Comparison of ENCODE assay signal across 8 cellular contexts in genomic region chr19:42216653-42217521, GRCh38. TPM values are rescaled to one million over a fixed set of nuclear protein-coding genes. Genes with fewer than 3 reads are reported as not detected.
DNase-seq lines count a peak whose midpoint lies in the region; ATAC-seq and TF ChIP-seq lines count a peak whose summit lies in the region.

No MANE protein-coding gene starts in this region.

- H3K36me3 ChIP-seq in adrenal gland (replicated peaks in 1 of 2) (peaks cover 0 to 19% of the 10 kb centered on the region in 2 donors), psoas muscle (ENCODE audit: insufficient read depth in 1 of 2, low read depth in 1 of 2) (peaks cover 0 to 34% of the 10 kb centered on the region in 2 donors)

- H3K9me3 ChIP-seq in adrenal gland (replicated peaks in 1 of 3) = no peaks in the 10 kb centered on the region
- no peaks in the 10 kb centered on the region for H3K9me3 ChIP-seq in right cardiac atrium (ENCODE audit: control insufficient read depth, low read length)
- no peaks in the 10 kb centered on the region for H3K9me3 ChIP-seq in psoas muscle

- no peaks in the 10 kb centered on the region for H3K27me3 ChIP-seq in adrenal gland
- H3K27me3 ChIP-seq in right cardiac atrium (ENCODE audit: control insufficient read depth, insufficient read depth) = no peaks in the 10 kb centered on the region
- H3K27me3 ChIP-seq in psoas muscle (ENCODE audit: insufficient read depth in 3 of 3, low read length in 2 of 3) = no peaks in the 10 kb centered on the region

- TF ChIP-seq CTCF in adrenal gland (IDR thresholded peaks at IDR 0.05) (no peak), psoas muscle (IDR thresholded peaks at IDR 0.05) (no peak)

- WGBS in adrenal gland, 4 donors = 0 to 2% (median 1%) methylated on average over 1 to 79 of the region's 79 CpGs
- WGBS in right cardiac atrium = 2% methylated on average over 79 of the region's 79 CpGs
- 3 to 5% (median 3%) methylated on average over 50 to 79 of the region's 79 CpGs for WGBS in psoas muscle, 3 donors

- H3K4me1 ChIP-seq in adrenal gland (replicated peaks in 1 of 2) (peaks cover 17 to 69% of the 10 kb centered on the region in 2 donors), right cardiac atrium (ENCODE audit: control insufficient read depth, insufficient read depth, low read length) (peaks cover 11% of the 10 kb centered on the region), psoas muscle (peaks cover 42% of the 10 kb centered on the region)

- peak; percentile 51 for DNase-seq in DMS79 treated with DMSO at 0.1 percent for 48 hours (lab: John Stamatoyannopoulos, UW)
- DNase-seq in NCI-H748 (lab: John Stamatoyannopoulos, UW; ENCODE audit: unreplicated experiment) = peak; percentile 79
- DNase-seq in adrenal gland = peak in 6 of 7 donors; percentile 55 to 71 (median 63)
- peak; percentile 46 to 82 (median 75) for DNase-seq in right cardiac atrium
- DNase-seq in psoas muscle = peak; percentile 45 to 78
- DNase-seq in H4 (ENCODE audit: low spot score) = no peak

- H3K4me3 ChIP-seq in adrenal gland (peak overlapping the region; percentile 34 to 86 (median 68)), right cardiac atrium (ENCODE audit: low read length) (peak overlapping the region; percentile 80), psoas muscle (peak overlapping the region; percentile 94)

- H3K27ac ChIP-seq in adrenal gland (peak overlapping the region; percentile 61 to 97 (median 74)), right cardiac atrium (ENCODE audit: low read length) (peak overlapping the region; percentile 65), psoas muscle (peak overlapping the region; percentile 77)

- ATAC-seq in HG02571 (IDR thresholded peaks at IDR 0.05; ENCODE audit: unreplicated experiment) (peak; percentile 10), right cardiac atrium (peak; percentile 24 to 36), psoas muscle (peak; percentile 1 to 31 (median 7)), GM18520 (IDR thresholded peaks at IDR 0.05; ENCODE audit: unreplicated experiment) (no peak)

- TF ChIP-seq POLR2A in adrenal gland (IDR thresholded peaks at IDR 0.05) = no peak

- intact Hi-C loops in adrenal gland (cut with DNase I) (no loop called here), right cardiac atrium (cut with DNase I) (no loop called here), psoas muscle (cut with DNase I) (no loop called here)

RNA-seq across cellular contexts. Expression of gene DEDD2, which starts 0.6 kb away (rescaled TPM):
- total RNA-seq in adrenal gland (10 to 100 TPM; 27.1 to 54.8 (median 33.5) TPM), right cardiac atrium (10 to 100 TPM; 14.6 to 19.9 (median 17.8) TPM), psoas muscle (10 to 100 TPM in 3 of 4 donors, 1 to 10 TPM in 1; 8.8 to 22.5 (median 11.6) TPM)
- polyA plus RNA-seq in adrenal gland (10 to 100 TPM; 26.0 to 39.9 (median 26.2) TPM), right cardiac atrium (21.6 TPM), psoas muscle (10 to 100 TPM; 11.6 to 26.1 (median 20.5) TPM)
- 10.4 and 14.8 TPM in 2 replicates for total RNA-seq in H4 (2014; rRNA removed; shearing (Covaris generic))

RNA-seq across cellular contexts. Expression of gene ZNF526, which starts 3.2 kb away (rescaled TPM):
- total RNA-seq in adrenal gland (10 to 100 TPM in 2 of 8 donors, 1 to 10 TPM in 6; 4.2 to 12.5 (median 9.0) TPM), right cardiac atrium (1 to 10 TPM; 5.4 to 7.3 (median 6.5) TPM), psoas muscle (1 to 10 TPM; 4.2 to 7.9 (median 6.0) TPM)
- polyA plus RNA-seq in adrenal gland (1 to 10 TPM; 2.0 to 5.1 (median 2.9) TPM), right cardiac atrium (3.3 TPM), psoas muscle (1 to 10 TPM; 3.4 to 7.4 (median 5.0) TPM)
- 4.1 and 5.5 TPM in 2 replicates for total RNA-seq in H4 (2014; rRNA removed; shearing (Covaris generic))

RNA-seq across cellular contexts. Expression of gene GSK3A, which starts 25.5 kb away (rescaled TPM):
- total RNA-seq in adrenal gland (10 to 100 TPM; 19.5 to 61.9 (median 45.1) TPM), right cardiac atrium (10 to 100 TPM; 32.0 to 37.3 (median 34.9) TPM), psoas muscle (10 to 100 TPM; 48.7 to 64.8 (median 58.1) TPM)
- polyA plus RNA-seq in adrenal gland (10 to 100 TPM; 51.0 to 94.9 (median 65.5) TPM), right cardiac atrium (46.5 TPM), psoas muscle (100 to 1,000 TPM in 1 of 3 donors, 10 to 100 TPM in 2; 70.1 to 117 (median 81.1) TPM)
- total RNA-seq in H4 (2014; rRNA removed; shearing (Covaris generic)) = 29.8 and 30.6 TPM in 2 replicates

RNA-seq across cellular contexts. Expression of gene ERF, which starts 38.0 kb away (rescaled TPM):
- total RNA-seq in adrenal gland (10 to 100 TPM; 27.0 to 71.2 (median 55.1) TPM), right cardiac atrium (10 to 100 TPM; 33.3 to 58.1 (median 48.1) TPM), psoas muscle (10 to 100 TPM; 10.0 to 13.5 (median 11.8) TPM)
- polyA plus RNA-seq in adrenal gland (100 to 1,000 TPM in 1 of 3 donors, 10 to 100 TPM in 2; 14.3 to 147 (median 44.1) TPM), right cardiac atrium (39.1 TPM), psoas muscle (10 to 100 TPM in 2 of 3 donors, 1 to 10 TPM in 1; 7.1 to 11.7 (median 11.4) TPM)
- total RNA-seq in H4 (2014; rRNA removed; shearing (Covaris generic)) = 27.1 and 31.1 TPM in 2 replicates

RNA-seq across cellular contexts. Expression of gene CIC, which starts 52.2 kb away (rescaled TPM):
- total RNA-seq in adrenal gland (100 to 1,000 TPM in 1 of 8 donors, 10 to 100 TPM in 7; 48.7 to 119 (median 72.7) TPM), right cardiac atrium (10 to 100 TPM; 36.4 to 42.7 (median 39.6) TPM), psoas muscle (10 to 100 TPM; 28.8 to 55.0 (median 44.2) TPM)
- polyA plus RNA-seq in adrenal gland (100 to 1,000 TPM in 1 of 3 donors, 10 to 100 TPM in 2; 13.3 to 171 (median 61.7) TPM), right cardiac atrium (28.6 TPM), psoas muscle (10 to 100 TPM; 17.1 to 39.3 (median 18.1) TPM)
- 10.8 and 12.1 TPM in 2 replicates for total RNA-seq in H4 (2014; rRNA removed; shearing (Covaris generic))
